Comparison of ENCODE assay signal across 16 cellular contexts in genomic region chr18:3960142-3960541, GRCh38.
DNase-seq lines count a peak whose midpoint lies in the region; ATAC-seq and TF ChIP-seq lines count a peak whose summit lies in the region.
"Had no signal": no experiment of that assay in that cellular context is flagged by ENCODE, and none has a peak within 500 bp of the region (broad histone marks: within the 10 kb centered on the region; RNA-seq: fewer than 3 reads in every experiment).

No MANE protein-coding gene starts in this region.

- no peak overlapping the region for H4K91ac ChIP-seq in H9 (ENCODE audit: insufficient read length, low read depth, low read length)

- H3K79me2 ChIP-seq in GM23338 (replicated peaks; ENCODE audit: insufficient read depth) (no peaks in the 10 kb centered on the region), H9 (ENCODE audit: insufficient read depth, low read length) (no peaks in the 10 kb centered on the region)

- H3K9me3 Mint-ChIP-seq in GM23338, result peaks cover 9% of the 10 kb centered on the region; the same call in 2 of the 3 replicates
- H3K9me3 Mint-ChIP-seq in H9, result peaks cover 3 to 10% of the 10 kb centered on the region in 2 experiments; a peak in 3 of 5 replicates
- H3K9me3 Mint-ChIP-seq in nephron progenitor cell, result peaks cover 7% of the 10 kb centered on the region

- H3K4ac ChIP-seq in H9 (ENCODE audit: low read depth, low read length), result no peak overlapping the region

- H2AFZ ChIP-seq in GM23338, result no peak overlapping the region
- no peak overlapping the region for H2AFZ ChIP-seq in H9 (ENCODE audit: low read length)

- H2BK20ac ChIP-seq in H9 (ENCODE audit: low read depth, low read length, poor library complexity, severe bottlenecking), result no peak overlapping the region

- peaks cover 17% of the 10 kb centered on the region for H3K4me1 Mint-ChIP-seq in GM23338
- peaks cover 26 to 27% of the 10 kb centered on the region in 2 experiments for H3K4me1 Mint-ChIP-seq in H9
- peaks cover 40% of the 10 kb centered on the region for H3K4me1 Mint-ChIP-seq in nephron progenitor cell
- H3K4me1 Mint-ChIP-seq: CD4-positive, alpha-beta memory T cell had no signal

- H2BK15ac ChIP-seq in H9 (ENCODE audit: low read depth, low read length), result no peak overlapping the region

- H3K56ac ChIP-seq in H9 (ENCODE audit: insufficient read length, low read depth, low read length), result no peak overlapping the region

- H3K9me2 ChIP-seq in GM23338 (ENCODE audit: insufficient read depth), result no peaks in the 10 kb centered on the region

- no peaks in the 10 kb centered on the region for H3K79me1 ChIP-seq in H9 (ENCODE audit: insufficient read depth, low read depth, low read length, poor library complexity, severe bottlenecking)

- H3K23ac ChIP-seq in H9 (ENCODE audit: insufficient read length, low read depth, low read length), result no peak overlapping the region

- H3K36me3 Mint-ChIP-seq in GM23338 (ENCODE audit: low read depth) (peaks cover 12% of the 10 kb centered on the region; the same call in 1 of the 3 replicates), H9 (ENCODE audit: insufficient read depth in 1 of 3, low read depth in 3 of 3) (peaks cover 7 to 14% (median 10%) of the 10 kb centered on the region in 3 experiments; a peak in 6 of 7 replicates), nephron progenitor cell (ENCODE audit: low read depth) (peaks cover 5% of the 10 kb centered on the region)
- H3K36me3 Mint-ChIP-seq: CD4-positive, alpha-beta memory T cell had no signal

- H3K4me1 ChIP-seq in GM23338 (ENCODE audit: insufficient read depth), result peaks cover 14% of the 10 kb centered on the region; the same call in 1 of the 2 replicates
- H3K4me1 ChIP-seq in H9 (ENCODE audit: insufficient read depth, low read length), result no peaks in the 10 kb centered on the region; the same call in 1 of the 2 replicates
- peaks cover 20% of the 10 kb centered on the region for H3K4me1 ChIP-seq in ectodermal cell (ENCODE audit: control insufficient read depth, insufficient read depth, low read length)

- H3K27me3 Mint-ChIP-seq in GM23338 (ENCODE audit: insufficient read depth, low read depth, poor library complexity) (peaks cover 4% of the 10 kb centered on the region), H9 (ENCODE audit: low read depth) (no peaks in the 10 kb centered on the region), nephron progenitor cell (ENCODE audit: low read depth, poor library complexity) (peaks cover 6% of the 10 kb centered on the region)

- no peak overlapping the region for H4K8ac ChIP-seq in H9 (replicated peaks; ENCODE audit: insufficient read length, low read depth, low read length)

- peak; percentile 73 for ATAC-seq in GM23338

- intact Hi-C loops in posterior cingulate gyrus (cut with DNase I) (no loop called here), posterior vena cava (cut with DNase I) (no loop called here)

- H4K20me1 ChIP-seq in GM23338 (replicated peaks; ENCODE audit: insufficient read depth), result no peaks in the 10 kb centered on the region
- peaks cover 2% of the 10 kb centered on the region for H4K20me1 ChIP-seq in H9 (ENCODE audit: control insufficient read depth, insufficient read depth, insufficient read length)

- TF ChIP-seq CTCF in GM23338 (conservative IDR thresholded peaks at IDR 0.05; ENCODE audit: low read depth in 2 of 2) (no peak), H9 (conservative IDR thresholded peaks at IDR 0.05) (no peak), nephron progenitor cell (IDR thresholded peaks at IDR 0.05) (no peak)

- H2AK5ac ChIP-seq in H9 (ENCODE audit: insufficient read length, low read length), result no peak overlapping the region

- H3K9ac ChIP-seq in H9 (ENCODE audit: extremely low read depth, insufficient read length, low read length), result no peak overlapping the region

- no peaks in the 10 kb centered on the region for H3K23me2 ChIP-seq in H9 (ENCODE audit: insufficient read length, low read depth, low read length, poor library complexity, severe bottlenecking)

- H3F3A ChIP-seq in GM23338 (replicated peaks; ENCODE audit: low read depth), result no peaks in the 10 kb centered on the region

- H3K14ac ChIP-seq in H9 (ENCODE audit: insufficient read depth, low read length), result no peak overlapping the region

- H4K5ac ChIP-seq in H9 (ENCODE audit: insufficient read length, low read depth, low read length), result no peak overlapping the region

- H3K27ac Mint-ChIP-seq in GM23338 (peak overlapping the region; percentile 39), H9 (peak overlapping the region; percentile 6 to 52 (median 34); a peak in 4 of 7 replicates), nephron progenitor cell (peak overlapping the region; percentile 91)
- H3K27ac Mint-ChIP-seq: CD4-positive, alpha-beta memory T cell had no signal

- DNase-seq in GM23338 (ENCODE audit: low spot score), result peak; percentile 12
- no peak for DNase-seq in H9
- DNase-seq in nephron progenitor cell, result no peak
- no peak for DNase-seq in 8988T
- no peak for DNase-seq in posterior cingulate gyrus
- DNase-seq in hippocampal formation (lab: John Stamatoyannopoulos, UW), result no peak
- no peak for DNase-seq in posterior vena cava (ENCODE audit: low spot score)
- DNase-seq: C1 segment of cervical spinal cord; Calu3; CD4-positive, alpha-beta memory T cell; COR-L47; DMS53; DMS79 treated with DMSO at 0.1 percent for 48 hours; GF-D8; HCEC 1CT had no signal

- H3K27ac ChIP-seq in GM23338 (ENCODE audit: low read depth) (no peak overlapping the region), H9 (ENCODE audit: insufficient read length, low read depth, low read length) (no peak overlapping the region), ectodermal cell (ENCODE audit: insufficient read depth, low read depth, low read length, poor library complexity, severe bottlenecking) (peak overlapping the region; percentile 69)

- H3K9me3 ChIP-seq in H9 (ENCODE audit: control insufficient read depth, low read depth, low read length) (no peaks in the 10 kb centered on the region), ectodermal cell (ENCODE audit: control insufficient read depth, low read length) (no peaks in the 10 kb centered on the region)

- no peak overlapping the region for H2BK120ac ChIP-seq in H9 (ENCODE audit: low read depth, low read length, poor library complexity, severe bottlenecking)

- H2BK5ac ChIP-seq in H9 (ENCODE audit: insufficient read length, low read length), result no peak overlapping the region

- H3K36me3 ChIP-seq in GM23338 (ENCODE audit: insufficient read depth) (no peaks in the 10 kb centered on the region), ectodermal cell (ENCODE audit: control insufficient read depth, insufficient read depth, low read length) (no peaks in the 10 kb centered on the region)

- H3K18ac ChIP-seq in H9 (ENCODE audit: insufficient read length, low read depth, low read length), result no peak overlapping the region

- no peak overlapping the region for H3T11ph ChIP-seq in H9 (ENCODE audit: low read length)

- WGBS in H9 (ENCODE audit: extremely low coverage, insufficient read length, low lambda C conversion rate), result no CpG with 5 or more reads among the region's 4 CpGs
- 50 to 51% methylated on average over 3 to 4 of the region's 4 CpGs for WGBS in ectodermal cell, 2 experiments

- no peaks in the 10 kb centered on the region for H3K27me3 ChIP-seq in GM23338 (ENCODE audit: insufficient read depth)
- H3K27me3 ChIP-seq in H9 (ENCODE audit: insufficient read depth, low read length), result no peaks in the 10 kb centered on the region
- H3K27me3 ChIP-seq in ectodermal cell (ENCODE audit: control insufficient read depth, insufficient read depth, low read length, poor library complexity, severe bottlenecking), result no peaks in the 10 kb centered on the region

- no peak overlapping the region for H3K4me3 Mint-ChIP-seq in GM23338
- H3K4me3 Mint-ChIP-seq in H9, result no peak overlapping the region
- no peak overlapping the region for H3K4me3 Mint-ChIP-seq in nephron progenitor cell
- H3K4me3 Mint-ChIP-seq: CD4-positive, alpha-beta memory T cell had no signal

- no peak overlapping the region for H3K4me3 ChIP-seq in GM23338
- H3K4me3 ChIP-seq in ectodermal cell (ENCODE audit: insufficient read depth, low read depth, low read length), result no peak overlapping the region

- H3K4me2 ChIP-seq in GM23338 (no peak overlapping the region), H9 (ENCODE audit: insufficient read depth, insufficient read length, low read length) (no peak overlapping the region)

- H2BK12ac ChIP-seq in H9 (ENCODE audit: insufficient read length, low read depth, low read length), result no peak overlapping the region

TF ChIP-seq in GM23338, 12 proteins besides CTCF, POLR2A, EP300 and RAD21 (continues in another document):
- TF ChIP-seq ZNF114 (CRISPR knock-in tag; IDR thresholded peaks at IDR 0.05) (no peak), ZNF331 (CRISPR knock-in tag; IDR thresholded peaks at IDR 0.05; ENCODE audit: low read depth) (no peak), REST (IDR thresholded peaks at IDR 0.05; ENCODE audit: unreplicated experiment) (no peak), NANOG (IDR thresholded peaks at IDR 0.05; ENCODE audit: borderline replicate concordance) (no peak), EZH2 (IDR thresholded peaks at IDR 0.05; ENCODE audit: low read depth, unreplicated experiment) (no peak)

Comparison
In these comparisons a context has a peak if more than half of its experiments do, and no peak if none do; other contexts are left out.
1. H3K27ac Mint-ChIP-seq: peak in every context shown above with its lines; median percentile 91 in nephron progenitor cell; 39 in GM23338; 34 in H9.